In the genomic region with DNA sequence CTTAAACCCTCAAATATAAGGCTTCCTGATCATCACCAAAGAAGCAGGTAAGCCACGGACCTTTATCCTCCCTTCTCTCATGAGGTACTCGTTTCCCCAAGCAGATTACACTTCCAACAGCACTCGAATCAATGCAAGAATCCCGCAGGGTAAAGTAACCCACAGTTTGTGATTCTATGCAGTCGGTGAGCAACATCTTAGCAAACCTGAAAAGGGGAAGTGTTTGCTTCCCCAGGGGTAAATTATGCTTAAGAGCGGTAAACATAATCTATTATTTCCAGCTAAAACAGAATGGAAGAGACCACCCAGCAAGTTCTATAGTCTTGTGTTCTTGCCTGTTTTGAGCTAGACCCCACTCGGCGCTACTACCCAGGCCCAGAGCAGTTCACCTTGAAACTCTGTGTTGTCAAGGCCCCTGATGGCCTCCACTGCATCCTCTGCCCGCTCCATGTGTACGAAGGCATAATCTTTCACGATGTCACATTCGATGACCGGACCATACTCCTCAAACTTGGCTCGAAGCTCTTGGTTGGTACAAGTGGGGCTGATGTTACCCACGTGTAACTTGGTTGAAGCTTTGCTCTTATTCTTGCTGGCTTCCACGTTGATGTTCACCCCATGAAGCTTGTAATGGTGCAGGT, we compare ENCODE assay signal across 9 cellular contexts. TPM values are rescaled to one million over a fixed set of nuclear protein-coding genes. Genes with fewer than 3 reads are reported as not detected.
DNase-seq lines count a peak whose midpoint lies in the region; TF ChIP-seq lines count a peak whose summit lies in the region.
"Had no signal": no experiment of that assay in that cellular context is flagged by ENCODE, and none has a peak within 500 bp of the region (broad histone marks: within the 10 kb centered on the region; RNA-seq: fewer than 3 reads in every experiment).

No MANE protein-coding gene starts in this region.

- DNase-seq in SIG-M5 treated with dmso at 0.1 percent for 504 hours (lab: John Stamatoyannopoulos, UW; ENCODE audit: unreplicated experiment) (peak; percentile 27), SIG-M5 (lab: John Stamatoyannopoulos, UW) (no peak), RWPE1 (ENCODE audit: low spot score) (no peak), esophagus muscularis mucosa (ENCODE audit: extremely low spot score) (no peak), ecto neural progenitor cell (ENCODE audit: low spot score) (no peak), SW 1271 (lab: John Stamatoyannopoulos, UW) (no peak), SK-N-DZ (ENCODE audit: low spot score) (no peak)
- DNase-seq: NCI-H82 had no signal

- no peaks in the 10 kb centered on the region for H3K27me3 ChIP-seq in esophagus muscularis mucosa
- H3K27me3 ChIP-seq in skeletal muscle satellite cell (ENCODE audit: control insufficient read depth, insufficient read depth, low read length), result no peaks in the 10 kb centered on the region

- no peak for TF ChIP-seq EP300 in esophagus muscularis mucosa (IDR thresholded peaks at IDR 0.05)

- H3K4me3 ChIP-seq in esophagus muscularis mucosa (peak overlapping the region; percentile 70 to 92 (median 78)), skeletal muscle satellite cell (ENCODE audit: low read length) (peak overlapping the region; percentile 81)

- H3K36me3 ChIP-seq in esophagus muscularis mucosa, result no peaks in the 10 kb centered on the region
- H3K36me3 ChIP-seq in skeletal muscle satellite cell (ENCODE audit: insufficient read depth, low read length), result peaks cover 18% of the 10 kb centered on the region

- TF ChIP-seq CTCF in RWPE1 (conservative IDR thresholded peaks at IDR 0.05; ENCODE audit: low read depth) (no peak), esophagus muscularis mucosa (IDR thresholded peaks at IDR 0.05) (no peak)

- H3K4me1 ChIP-seq in esophagus muscularis mucosa (peaks cover 28 to 57% (median 45%) of the 10 kb centered on the region in 4 donors), skeletal muscle satellite cell (ENCODE audit: control insufficient read depth, insufficient read depth, low read length) (peaks cover 23% of the 10 kb centered on the region)

- H3K27ac ChIP-seq in RWPE1 (peak overlapping the region; percentile 94), esophagus muscularis mucosa (replicated peaks in 1 of 4) (peak overlapping the region in 2 of 4 donors; percentile 87 to 89)

- WGBS in esophagus muscularis mucosa, result 61% methylated on average over 16 of the region's 16 CpGs

- POLR2A ChIA-PET in RWPE1 (lab: Yijun Ruan, JAX; ENCODE audit: low non-redundant PET), result interaction anchor here (0.5 to 1.9 kb wide), 3 partner anchors 10 to 59 kb away, joined by 3 to 9 read pairs (median 5); no protein-coding TSS in a partner anchor

- H3K9ac ChIP-seq in skeletal muscle satellite cell (ENCODE audit: low read depth, low read length), result no peak overlapping the region

- CTCF ChIA-PET in RWPE1 (lab: Yijun Ruan, JAX), result interaction anchor here (0.6 to 2.6 kb wide), 3 partner anchors 19 to 1106 kb away, joined by 3 to 5 read pairs (median 3); a partner anchor contains a TSS

- H3K4me2 ChIP-seq in skeletal muscle satellite cell (ENCODE audit: low read length), result peak overlapping the region; percentile 94

- no peak for TF ChIP-seq POLR2A in esophagus muscularis mucosa (IDR thresholded peaks at IDR 0.05; ENCODE audit: low read depth)

- intact Hi-C loops in esophagus muscularis mucosa (cut with DNase I), result loop anchor here (5.0 kb wide), 1 partner anchor 84 kb away; a partner anchor contains a TSS

- no peaks in the 10 kb centered on the region for H3K9me3 ChIP-seq in esophagus muscularis mucosa
- no peaks in the 10 kb centered on the region for H3K9me3 ChIP-seq in skeletal muscle satellite cell (replicated peaks; ENCODE audit: low read length)

RNA-seq across cellular contexts. Expression of a gene that starts 1.3 kb away (rescaled TPM):
- 10 to 100 TPM; 10.3 to 13.2 (median 12.2) TPM for total RNA-seq in esophagus muscularis mucosa
- 11.9 and 13.1 TPM in 2 replicates for total RNA-seq in skeletal muscle satellite cell (2012; rRNA removed)
- 56.1 and 58.2 TPM in 2 replicates for polyA plus RNA-seq in SK-N-DZ (2014; cell fraction: cytosol; rRNA removed)
- polyA plus RNA-seq in SK-N-DZ (2014; cell fraction: nucleus; rRNA removed), result 101 and 117 TPM in 2 replicates

RNA-seq across cellular contexts. Expression of a gene that starts 37.9 kb away (rescaled TPM):
- 100 to 1,000 TPM in 1 of 4 donors, 10 to 100 TPM in 3; 82.2 to 101 (median 90.2) TPM for total RNA-seq in esophagus muscularis mucosa
- total RNA-seq in skeletal muscle satellite cell (2012; rRNA removed), result 91.7 and 93.8 TPM in 2 replicates
- 251 and 299 TPM in 2 replicates for polyA plus RNA-seq in SK-N-DZ (2014; cell fraction: cytosol; rRNA removed)
- polyA plus RNA-seq in SK-N-DZ (2014; cell fraction: nucleus; rRNA removed), result 126 and 151 TPM in 2 replicates

RNA-seq across cellular contexts. Expression of a gene that starts 52.6 kb away (rescaled TPM):
- 10 to 100 TPM in 2 of 4 donors, 1 to 10 TPM in 2; 3.3 to 12.5 (median 10.0) TPM for total RNA-seq in esophagus muscularis mucosa
- total RNA-seq in skeletal muscle satellite cell (2012; rRNA removed), result 0.25 and 1.5 TPM in 2 replicates
- polyA plus RNA-seq in SK-N-DZ (2014; cell fraction: cytosol; rRNA removed), result 56.3 and 63.2 TPM in 2 replicates
- polyA plus RNA-seq in SK-N-DZ (2014; cell fraction: nucleus; rRNA removed), result 162 and 168 TPM in 2 replicates

RNA-seq across cellular contexts. Expression of a gene that starts 60.0 kb away (rescaled TPM):
- 10 to 100 TPM; 30.5 to 41.7 (median 34.9) TPM for total RNA-seq in esophagus muscularis mucosa
- total RNA-seq in skeletal muscle satellite cell (2012; rRNA removed), result 43.6 and 47.8 TPM in 2 replicates
- 66.3 and 79.2 TPM in 2 replicates for polyA plus RNA-seq in SK-N-DZ (2014; cell fraction: cytosol; rRNA removed)
- 76.0 and 111 TPM in 2 replicates for polyA plus RNA-seq in SK-N-DZ (2014; cell fraction: nucleus; rRNA removed)
